Comparison of ENCODE assay signal across 29 cellular contexts in genomic region chr7:120480930-120481329, GRCh38.
"Had no signal": no experiment of that assay in that cellular context is flagged by ENCODE, and none has a peak within 500 bp of the region (broad histone marks: within the 10 kb centered on the region; RNA-seq: fewer than 3 reads in every experiment).

No MANE protein-coding gene starts in this region.

- ATAC-seq: effector memory CD8-positive, alpha-beta T cell; esophagus mucosa; gastrocnemius medialis; heart left ventricle; left colon; left lobe of liver; left ventricle myocardium superior; lower lobe of right lung; mucosa of descending colon had no signal

- H3K9me3 Mint-ChIP-seq: endodermal cell had no signal

- H3K9me3 ChIP-seq: colonic mucosa, esophagus squamous epithelium, gastrocnemius medialis, heart left ventricle, lower lobe of right lung, mucosa of descending colon had no signal

- H3K27ac ChIP-seq: colonic mucosa, epithelial cell of prostate, esophagus squamous epithelium, gastrocnemius medialis, heart left ventricle, hepatocyte, lower lobe of right lung had no signal

- H3K27me3 ChIP-seq: colonic mucosa, esophagus squamous epithelium, gastrocnemius medialis, heart left ventricle, hepatocyte had no signal

- H3K36me3 Mint-ChIP-seq: mesothelial cell of epicardium, naive B cell had no signal

- H3K4me3 ChIP-seq: colonic mucosa, esophagus squamous epithelium, gastrocnemius medialis, heart left ventricle, hepatocyte, lower lobe of right lung, mucosa of descending colon had no signal

- H3K4me1 Mint-ChIP-seq: immature natural killer cell, naive B cell had no signal

- DNase-seq: colonic mucosa; cortex of kidney; effector CD8-positive, alpha-beta T cell; effector memory CD8-positive, alpha-beta T cell; endodermal cell; erythroblast; esophagus squamous epithelium; foreskin fibroblast; foreskin melanocyte; gastrocnemius medialis; glutamatergic neuron; heart left ventricle; hypothalamus; immature natural killer cell; islet precursor cell; kidney; kidney glomerular epithelial cell; left colon; left ventricle myocardium superior; lower lobe of right lung; mesenchymal stem cell; mucosa of descending colon; naive B cell had no signal

- H3K4me3 Mint-ChIP-seq: dendritic cell treated with granulocyte-macrophage colony-stimulating factor and Interleukin-4, amounts not matched to agents 40 ng/mL and 50 ng/mL, for 4 days; effector memory CD8-positive, alpha-beta T cell; endodermal cell; immature natural killer cell; mesothelial cell of epicardium; naive B cell had no signal

- H3K36me3 ChIP-seq: colonic mucosa, esophagus squamous epithelium, gastrocnemius medialis, heart left ventricle, lower lobe of right lung had no signal

- H3K27me3 Mint-ChIP-seq: dendritic cell treated with granulocyte-macrophage colony-stimulating factor and Interleukin-4, amounts not matched to agents 40 ng/mL and 50 ng/mL, for 4 days; effector memory CD8-positive, alpha-beta T cell; naive B cell had no signal

- H3K27ac Mint-ChIP-seq: dendritic cell treated with granulocyte-macrophage colony-stimulating factor and Interleukin-4, amounts not matched to agents 40 ng/mL and 50 ng/mL, for 4 days; effector memory CD8-positive, alpha-beta T cell; endodermal cell; immature natural killer cell; mesothelial cell of epicardium; naive B cell had no signal

- H3K4me1 ChIP-seq: colonic mucosa, esophagus squamous epithelium, gastrocnemius medialis, heart left ventricle, lower lobe of right lung had no signal
